In the genomic region with DNA sequence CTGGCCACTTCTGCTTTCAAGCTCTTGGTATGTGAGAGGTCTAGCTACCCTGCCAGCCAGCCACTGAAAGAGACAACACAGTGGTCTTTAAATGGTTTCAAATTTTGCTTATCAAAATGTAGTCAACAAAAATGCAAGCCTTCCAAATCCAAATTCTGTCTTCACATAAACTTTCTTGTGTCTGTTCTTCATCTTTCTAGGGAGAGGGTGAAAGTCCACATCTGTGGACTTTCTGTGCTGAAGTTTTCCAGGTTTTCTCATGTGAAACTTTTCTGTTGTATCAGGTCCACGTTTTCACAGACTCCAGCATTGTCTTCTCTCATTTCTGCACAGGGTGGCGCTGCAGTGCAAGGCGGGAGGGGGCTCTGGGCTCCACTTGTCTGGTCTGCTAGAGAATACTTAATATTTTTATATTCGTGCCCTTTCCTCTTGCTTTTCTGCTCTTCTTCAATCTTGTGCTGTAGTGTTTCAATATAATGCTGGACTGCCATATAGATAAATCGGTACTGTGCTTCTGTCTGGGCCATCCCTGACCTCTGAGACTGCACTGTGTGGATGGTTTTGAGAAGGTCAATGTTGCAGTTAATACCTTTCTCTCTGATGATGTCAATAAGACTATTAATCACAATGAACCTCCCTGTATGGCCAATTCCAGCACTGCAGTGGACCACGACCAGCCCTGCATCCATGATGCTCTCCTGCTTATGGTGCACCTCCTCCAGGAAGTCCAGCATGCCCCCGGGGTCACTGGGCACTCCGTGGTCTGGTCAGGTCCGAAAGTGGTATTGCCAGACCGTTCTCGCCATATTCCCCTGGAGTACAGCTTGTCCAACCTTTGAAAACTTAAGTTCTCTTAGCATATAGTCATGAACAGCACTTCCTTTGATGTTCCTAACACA, we compare ENCODE assay signal across 1 cellular context.
TF ChIP-seq lines count a peak whose summit lies in the region.

No MANE protein-coding gene starts in this region.

TF ChIP-seq in HepG2, 621 proteins besides CTCF, POLR2A, EP300 and RAD21 (continued from another document and continues in another):
- TF ChIP-seq, protein P1, sequence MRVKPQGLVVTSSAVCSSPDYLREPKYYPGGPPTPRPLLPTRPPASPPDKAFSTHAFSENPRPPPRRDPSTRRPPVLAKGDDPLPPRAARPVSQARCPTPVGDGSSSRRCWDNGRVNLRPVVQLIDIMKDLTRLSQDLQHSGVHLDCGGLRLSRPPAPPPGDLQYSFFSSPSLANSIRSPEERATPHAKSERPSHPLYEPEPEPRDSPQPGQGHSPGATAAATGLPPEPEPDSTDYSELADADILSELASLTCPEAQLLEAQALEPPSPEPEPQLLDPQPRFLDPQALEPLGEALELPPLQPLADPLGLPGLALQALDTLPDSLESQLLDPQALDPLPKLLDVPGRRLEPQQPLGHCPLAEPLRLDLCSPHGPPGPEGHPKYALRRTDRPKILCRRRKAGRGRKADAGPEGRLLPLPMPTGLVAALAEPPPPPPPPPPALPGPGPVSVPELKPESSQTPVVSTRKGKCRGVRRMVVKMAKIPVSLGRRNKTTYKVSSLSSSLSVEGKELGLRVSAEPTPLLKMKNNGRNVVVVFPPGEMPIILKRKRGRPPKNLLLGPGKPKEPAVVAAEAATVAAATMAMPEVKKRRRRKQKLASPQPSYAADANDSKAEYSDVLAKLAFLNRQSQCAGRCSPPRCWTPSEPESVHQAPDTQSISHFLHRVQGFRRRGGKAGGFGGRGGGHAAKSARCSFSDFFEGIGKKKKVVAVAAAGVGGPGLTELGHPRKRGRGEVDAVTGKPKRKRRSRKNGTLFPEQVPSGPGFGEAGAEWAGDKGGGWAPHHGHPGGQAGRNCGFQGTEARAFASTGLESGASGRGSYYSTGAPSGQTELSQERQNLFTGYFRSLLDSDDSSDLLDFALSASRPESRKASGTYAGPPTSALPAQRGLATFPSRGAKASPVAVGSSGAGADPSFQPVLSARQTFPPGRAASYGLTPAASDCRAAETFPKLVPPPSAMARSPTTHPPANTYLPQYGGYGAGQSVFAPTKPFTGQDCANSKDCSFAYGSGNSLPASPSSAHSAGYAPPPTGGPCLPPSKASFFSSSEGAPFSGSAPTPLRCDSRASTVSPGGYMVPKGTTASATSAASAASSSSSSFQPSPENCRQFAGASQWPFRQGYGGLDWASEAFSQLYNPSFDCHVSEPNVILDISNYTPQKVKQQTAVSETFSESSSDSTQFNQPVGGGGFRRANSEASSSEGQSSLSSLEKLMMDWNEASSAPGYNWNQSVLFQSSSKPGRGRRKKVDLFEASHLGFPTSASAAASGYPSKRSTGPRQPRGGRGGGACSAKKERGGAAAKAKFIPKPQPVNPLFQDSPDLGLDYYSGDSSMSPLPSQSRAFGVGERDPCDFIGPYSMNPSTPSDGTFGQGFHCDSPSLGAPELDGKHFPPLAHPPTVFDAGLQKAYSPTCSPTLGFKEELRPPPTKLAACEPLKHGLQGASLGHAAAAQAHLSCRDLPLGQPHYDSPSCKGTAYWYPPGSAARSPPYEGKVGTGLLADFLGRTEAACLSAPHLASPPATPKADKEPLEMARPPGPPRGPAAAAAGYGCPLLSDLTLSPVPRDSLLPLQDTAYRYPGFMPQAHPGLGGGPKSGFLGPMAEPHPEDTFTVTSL (CRISPR knock-in tag; IDR thresholded peaks at IDR 0.05; ENCODE audit: borderline replicate concordance), result 0 out of 2 replicates have a peak, but pooled peaks have one; percentile 41
- TF ChIP-seq ZNF605 (CRISPR knock-in tag; IDR thresholded peaks at IDR 0.05), result 0 out of 2 replicates have a peak, but pooled peaks have one; percentile 4
- TF ChIP-seq TEAD2 (CRISPR knock-in tag; IDR thresholded peaks at IDR 0.05), result no peak
- no peak for TF ChIP-seq MIER2 (CRISPR knock-in tag; IDR thresholded peaks at IDR 0.05)
- TF ChIP-seq POGZ (CRISPR knock-in tag; IDR thresholded peaks at IDR 0.05), result 0 out of 2 replicates have a peak, but pooled peaks have one; percentile 19
- TF ChIP-seq ZNF136 (CRISPR knock-in tag; IDR thresholded peaks at IDR 0.05; ENCODE audit: low read depth), result no peak
- TF ChIP-seq CC2D1A (CRISPR knock-in tag; IDR thresholded peaks at IDR 0.05), result no peak
- no peak for TF ChIP-seq NFKB2 (CRISPR knock-in tag; IDR thresholded peaks at IDR 0.05; ENCODE audit: borderline replicate concordance)
- peak; percentile 30; the same call in 1 of the 2 replicates for TF ChIP-seq ZNF350 (CRISPR knock-in tag; IDR thresholded peaks at IDR 0.05; ENCODE audit: borderline replicate concordance, low read depth)
- TF ChIP-seq NCOA2 (CRISPR knock-in tag; IDR thresholded peaks at IDR 0.05), result peak; percentile 47; the same call in 1 of the 2 replicates
- 0 out of 2 replicates have a peak, but pooled peaks have one; percentile 36 for TF ChIP-seq E2F1 (CRISPR knock-in tag; IDR thresholded peaks at IDR 0.05)
- no peak for TF ChIP-seq REXO4 (CRISPR knock-in tag; IDR thresholded peaks at IDR 0.05; ENCODE audit: borderline replicate concordance)
- TF ChIP-seq, protein P2, sequence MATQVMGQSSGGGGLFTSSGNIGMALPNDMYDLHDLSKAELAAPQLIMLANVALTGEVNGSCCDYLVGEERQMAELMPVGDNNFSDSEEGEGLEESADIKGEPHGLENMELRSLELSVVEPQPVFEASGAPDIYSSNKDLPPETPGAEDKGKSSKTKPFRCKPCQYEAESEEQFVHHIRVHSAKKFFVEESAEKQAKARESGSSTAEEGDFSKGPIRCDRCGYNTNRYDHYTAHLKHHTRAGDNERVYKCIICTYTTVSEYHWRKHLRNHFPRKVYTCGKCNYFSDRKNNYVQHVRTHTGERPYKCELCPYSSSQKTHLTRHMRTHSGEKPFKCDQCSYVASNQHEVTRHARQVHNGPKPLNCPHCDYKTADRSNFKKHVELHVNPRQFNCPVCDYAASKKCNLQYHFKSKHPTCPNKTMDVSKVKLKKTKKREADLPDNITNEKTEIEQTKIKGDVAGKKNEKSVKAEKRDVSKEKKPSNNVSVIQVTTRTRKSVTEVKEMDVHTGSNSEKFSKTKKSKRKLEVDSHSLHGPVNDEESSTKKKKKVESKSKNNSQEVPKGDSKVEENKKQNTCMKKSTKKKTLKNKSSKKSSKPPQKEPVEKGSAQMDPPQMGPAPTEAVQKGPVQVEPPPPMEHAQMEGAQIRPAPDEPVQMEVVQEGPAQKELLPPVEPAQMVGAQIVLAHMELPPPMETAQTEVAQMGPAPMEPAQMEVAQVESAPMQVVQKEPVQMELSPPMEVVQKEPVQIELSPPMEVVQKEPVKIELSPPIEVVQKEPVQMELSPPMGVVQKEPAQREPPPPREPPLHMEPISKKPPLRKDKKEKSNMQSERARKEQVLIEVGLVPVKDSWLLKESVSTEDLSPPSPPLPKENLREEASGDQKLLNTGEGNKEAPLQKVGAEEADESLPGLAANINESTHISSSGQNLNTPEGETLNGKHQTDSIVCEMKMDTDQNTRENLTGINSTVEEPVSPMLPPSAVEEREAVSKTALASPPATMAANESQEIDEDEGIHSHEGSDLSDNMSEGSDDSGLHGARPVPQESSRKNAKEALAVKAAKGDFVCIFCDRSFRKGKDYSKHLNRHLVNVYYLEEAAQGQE (IDR thresholded peaks at IDR 0.05; ENCODE audit: borderline replicate concordance in 1 of 2, low read depth in 1 of 2, low read length in 2 of 2), result no peak
- no peak for TF ChIP-seq ZNF451 (CRISPR knock-in tag; IDR thresholded peaks at IDR 0.05)
- TF ChIP-seq FOXO4 (CRISPR knock-in tag; conservative IDR thresholded peaks at IDR 0.05), result 0 out of 2 replicates have a peak, but pooled peaks have one; percentile 5
- TF ChIP-seq HBP1 (CRISPR knock-in tag; IDR thresholded peaks at IDR 0.05; ENCODE audit: low read depth), result no peak
- no peak for TF ChIP-seq DDIT3 (CRISPR knock-in tag; IDR thresholded peaks at IDR 0.05)
- no peak for TF ChIP-seq ZNF552 (CRISPR knock-in tag; IDR thresholded peaks at IDR 0.05; ENCODE audit: borderline replicate concordance)
- no peak for TF ChIP-seq CEBPZ (IDR thresholded peaks at IDR 0.05; ENCODE audit: low read length)
- peak; percentile 26; the same call in 1 of the 2 replicates for TF ChIP-seq GABPB1 (CRISPR knock-in tag; IDR thresholded peaks at IDR 0.05)
- TF ChIP-seq ATRX (CRISPR knock-in tag; IDR thresholded peaks at IDR 0.05; ENCODE audit: borderline replicate concordance), result no peak
- TF ChIP-seq POLR2AphosphoS5 (IDR thresholded peaks at IDR 0.05; ENCODE audit: low read depth, low read length), result no peak
- peak; percentile 93 for TF ChIP-seq XRCC5 (optimal IDR thresholded peaks at IDR 0.05; ENCODE audit: low read length)
- peak; percentile 58; the same call in 1 of the 2 replicates for TF ChIP-seq BHLHE40 (IDR thresholded peaks at IDR 0.05; ENCODE audit: low read length)
- TF ChIP-seq ZNF331 (CRISPR knock-in tag; IDR thresholded peaks at IDR 0.05), result peak; percentile 23; the same call in 1 of the 2 replicates
- TF ChIP-seq HNRNPLL (IDR thresholded peaks at IDR 0.05; ENCODE audit: low read depth, low read length, poor library complexity, severe bottlenecking), result no peak
- no peak for TF ChIP-seq TCF12 (IDR thresholded peaks at IDR 0.05)
- no peak for TF ChIP-seq TCF12 (CRISPR knock-in tag; IDR thresholded peaks at IDR 0.05)
- no peak for TF ChIP-seq FUBP1 (CRISPR knock-in tag; IDR thresholded peaks at IDR 0.05; ENCODE audit: borderline replicate concordance)
- TF ChIP-seq RXRA (CRISPR knock-in tag; IDR thresholded peaks at IDR 0.05), result peak; percentile 27; the same call in 1 of the 2 replicates
- 0 out of 2 replicates have a peak, but pooled peaks have one; percentile 58 for TF ChIP-seq SMAD3 (CRISPR knock-in tag; IDR thresholded peaks at IDR 0.05)
